Comparison of ENCODE assay signal across 1 cellular context in genomic region chr5:6768590-6769230, GRCh38.
TF ChIP-seq lines count a peak whose summit lies in the region.

No MANE protein-coding gene starts in this region.

TF ChIP-seq in H1, 55 proteins besides CTCF, POLR2A, EP300 and RAD21:
- TF ChIP-seq PHF8 (conservative IDR thresholded peaks at IDR 0.05; ENCODE audit: low read depth, low read length) (no peak), CREB1 (IDR thresholded peaks at IDR 0.05) (no peak), JUN (IDR thresholded peaks at IDR 0.05; ENCODE audit: low read depth, low read length) (no peak), BACH1 (IDR thresholded peaks at IDR 0.05; ENCODE audit: low read length) (no peak), EGR1 (IDR thresholded peaks at IDR 0.05; ENCODE audit: borderline replicate concordance, low read depth, low read length) (no peak), CHD2 (IDR thresholded peaks at IDR 0.05; ENCODE audit: low read length) (no peak), RNF2 (IDR thresholded peaks at IDR 0.05; ENCODE audit: borderline replicate concordance, low read depth, low read length, missing control alignments, poor library complexity, severe bottlenecking) (no peak), NRF1 (IDR thresholded peaks at IDR 0.05; ENCODE audit: low read depth, low read length) (no peak), TAF1 (IDR thresholded peaks at IDR 0.05; ENCODE audit: low read depth, low read length) (no peak), SRF (IDR thresholded peaks at IDR 0.05; ENCODE audit: low read depth, low read length) (no peak)
